10 cellular contexts compared by ENCODE assay signal in genomic region chr7:158646766-158647474, GRCh38. TPM values are rescaled to one million over a fixed set of nuclear protein-coding genes. Genes with fewer than 3 reads are reported as not detected.
DNase-seq lines count a peak whose midpoint lies in the region; ATAC-seq and TF ChIP-seq lines count a peak whose summit lies in the region.
"Had no signal": no experiment of that assay in that cellular context is flagged by ENCODE, and none has a peak within 500 bp of the region (broad histone marks: within the 10 kb centered on the region; RNA-seq: fewer than 3 reads in every experiment).

No MANE protein-coding gene starts in this region.

- H3K9me3 Mint-ChIP-seq in nephron, result no peaks in the 10 kb centered on the region
- H3K9me3 Mint-ChIP-seq in naive thymus-derived CD4-positive, alpha-beta T cell, result peaks cover 0 to 4% (median 0%) of the 10 kb centered on the region in 11 donors
- H3K9me3 Mint-ChIP-seq: CD4-positive, CD25-positive, alpha-beta regulatory T cell had no signal

- no peaks in the 10 kb centered on the region for H3K4me1 ChIP-seq in naive thymus-derived CD4-positive, alpha-beta T cell (ENCODE audit: control insufficient read depth in 2 of 2, insufficient read depth in 2 of 2, low read length in 2 of 2)

- intact Hi-C loops in naive thymus-derived CD4-positive, alpha-beta T cell (cut with micrococcal nuclease), result no loop called here

- H3K4me3 Mint-ChIP-seq in nephron, result no peak overlapping the region
- H3K4me3 Mint-ChIP-seq in naive thymus-derived CD4-positive, alpha-beta T cell, result no peak overlapping the region
- H3K4me3 Mint-ChIP-seq: CD4-positive, CD25-positive, alpha-beta regulatory T cell had no signal

- no peak overlapping the region for H3K27ac ChIP-seq in naive thymus-derived CD4-positive, alpha-beta T cell (ENCODE audit: low read depth, low read length)

- peaks cover 39% of the 10 kb centered on the region for H3K36me3 Mint-ChIP-seq in nephron (ENCODE audit: low read depth)
- peaks cover 2 to 42% (median 30%) of the 10 kb centered on the region in 5 donors for H3K36me3 Mint-ChIP-seq in naive thymus-derived CD4-positive, alpha-beta T cell

- H3K36me3 ChIP-seq in naive thymus-derived CD4-positive, alpha-beta T cell (ENCODE audit: control insufficient read depth in 2 of 3, insufficient read depth in 3 of 3, low read length in 3 of 3), result peaks cover 0 to 4% (median 0%) of the 10 kb centered on the region in 3 experiments

- no peak overlapping the region for H3K4me3 ChIP-seq in Jurkat, Clone E6-1 (ENCODE audit: low read length)
- H3K4me3 ChIP-seq in astrocyte of the cerebellum (ENCODE audit: low read depth, low read length), result no peak overlapping the region
- H3K4me3 ChIP-seq in naive thymus-derived CD4-positive, alpha-beta T cell (ENCODE audit: low read length), result no peak overlapping the region

- H3K4me1 Mint-ChIP-seq in nephron, result peaks cover 1% of the 10 kb centered on the region
- peaks cover 0 to 4% (median 0%) of the 10 kb centered on the region in 7 donors for H3K4me1 Mint-ChIP-seq in naive thymus-derived CD4-positive, alpha-beta T cell

- CTCF ChIA-PET in naive thymus-derived CD4-positive, alpha-beta T cell (lab: Charles Lee), result interaction anchor here (0.6 kb wide), 1 partner anchor 278 kb away, joined by 3 read pairs; no protein-coding TSS in a partner anchor

- peak; percentile 37 for TF ChIP-seq CTCF in astrocyte of the cerebellum (IDR thresholded peaks at IDR 0.05; ENCODE audit: low read depth, low read length, missing control alignments)
- TF ChIP-seq CTCF in nephron (IDR thresholded peaks at IDR 0.05; ENCODE audit: unreplicated experiment in 3 of 3), result peak; percentile 7 to 14 (median 14)

- in situ Hi-C loops in astrocyte of the cerebellum (cut with HindIII; ENCODE audit: low sequenced_read_pairs), result no loop called here

- POLR2A ChIA-PET in naive thymus-derived CD4-positive, alpha-beta T cell (lab: Charles Lee), result no interaction called here

- ATAC-seq in GM19351 (IDR thresholded peaks at IDR 0.05; ENCODE audit: unreplicated experiment) (no peak), GM19395 (IDR thresholded peaks at IDR 0.05; ENCODE audit: unreplicated experiment) (no peak)
- ATAC-seq in naive thymus-derived CD4-positive, alpha-beta T cell, result no peak

- no peaks in the 10 kb centered on the region for H3K9me3 ChIP-seq in naive thymus-derived CD4-positive, alpha-beta T cell (ENCODE audit: control insufficient read depth in 2 of 3, low read length in 3 of 3)

- no peak overlapping the region for H3K27ac Mint-ChIP-seq in nephron
- H3K27ac Mint-ChIP-seq in naive thymus-derived CD4-positive, alpha-beta T cell, result no peak overlapping the region
- H3K27ac Mint-ChIP-seq: CD4-positive, CD25-positive, alpha-beta regulatory T cell had no signal

- no peaks in the 10 kb centered on the region for H3K27me3 Mint-ChIP-seq in nephron (ENCODE audit: low read depth)
- no peaks in the 10 kb centered on the region for H3K27me3 Mint-ChIP-seq in naive thymus-derived CD4-positive, alpha-beta T cell
- H3K27me3 Mint-ChIP-seq: CD4-positive, CD25-positive, alpha-beta regulatory T cell had no signal

- DNase-seq in NCI-H345 (lab: John Stamatoyannopoulos, UW), result peak; percentile 9
- no peak for DNase-seq in NCI-H345 treated with DMSO at 0.1 percent for 48 hours (lab: John Stamatoyannopoulos, UW; ENCODE audit: unreplicated experiment)
- peak; percentile 29 for DNase-seq in Jurkat, Clone E6-1 (ENCODE audit: low read depth, low spot score)
- DNase-seq in astrocyte of the cerebellum (ENCODE audit: low read depth), result no peak
- DNase-seq in naive thymus-derived CD4-positive, alpha-beta T cell, result no peak
- DNase-seq: activated T-cell treated with anti-CD3 and anti-CD28 coated beads, Interleukin-2, amount 50 U/mL, for 1 hour had no signal

- H3K27me3 ChIP-seq in naive thymus-derived CD4-positive, alpha-beta T cell (ENCODE audit: control insufficient read depth in 2 of 2, insufficient read depth in 2 of 2, low read length in 2 of 2), result no peaks in the 10 kb centered on the region

RNA-seq across cellular contexts. Expression of gene NCAPG2, which starts 57.7 kb away (rescaled TPM):
- polyA plus RNA-seq in Jurkat, Clone E6-1 (2012; ENCODE audit: insufficient read depth, insufficient read length), result 97.7 TPM
- 10 to 100 TPM in 1 of 5 experiments, 1 to 10 TPM in 4; 6.0 to 88.7 (median 8.8) TPM for total RNA-seq in naive thymus-derived CD4-positive, alpha-beta T cell
- polyA plus RNA-seq in naive thymus-derived CD4-positive, alpha-beta T cell, result 1 to 10 TPM; 1.3 to 2.4 TPM

RNA-seq across cellular contexts. Expression of gene PTPRN2, which starts 59.3 kb away (rescaled TPM):
- polyA plus RNA-seq in Jurkat, Clone E6-1 (2012; ENCODE audit: insufficient read depth, insufficient read length), result 23.3 TPM
- total RNA-seq in naive thymus-derived CD4-positive, alpha-beta T cell, result 1 to 10 TPM in 3 of 5 experiments, under 1 TPM in 2; 0.58 to 2.3 (median 1.3) TPM
- 1 to 10 TPM; 1.7 to 2.1 TPM for polyA plus RNA-seq in naive thymus-derived CD4-positive, alpha-beta T cell

Comparison
In these comparisons a context has a peak if more than half of its experiments do, and no peak if none do; other contexts are left out.
1. DNase-seq: peak in NCI-H345 (single experiment) and Jurkat, Clone E6-1 (single experiment); none in NCI-H345 treated with DMSO at 0.1 percent for 48 hours (single experiment), astrocyte of the cerebellum (single experiment) and naive thymus-derived CD4-positive, alpha-beta T cell (0 of 9).